In the genomic region with DNA sequence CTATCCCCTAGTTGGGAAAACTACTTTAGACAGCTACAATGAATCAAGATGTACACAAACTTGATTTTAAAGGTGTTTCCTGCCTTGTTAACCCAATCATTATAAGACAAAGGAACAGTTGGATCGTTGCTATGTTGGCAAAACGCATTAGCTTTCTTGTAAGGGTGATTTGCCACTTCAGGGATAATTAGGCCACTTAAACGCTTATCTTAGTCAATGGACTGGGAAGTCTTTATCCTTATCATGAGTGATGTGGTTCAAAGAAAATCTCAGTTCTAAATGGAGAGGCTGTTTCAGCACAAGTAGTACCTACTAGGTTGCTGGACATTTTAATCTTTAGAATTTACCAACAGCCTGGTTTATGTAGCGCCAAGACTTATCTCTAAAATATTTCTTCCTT, we compare ENCODE assay signal across 19 cellular contexts.
"Had no signal": no experiment of that assay in that cellular context is flagged by ENCODE, and none has a peak within 500 bp of the region (broad histone marks: within the 10 kb centered on the region; RNA-seq: fewer than 3 reads in every experiment).

No MANE protein-coding gene starts in this region.

- ATAC-seq: activated CD8-positive, alpha-beta memory T cell treated with anti-CD3 and anti-CD28 coated beads, Interleukin-2, amount 10 ng/mL, durations not matched to agents 7 days and 5 days; activated T-helper 17 cell treated with anti-CD3 and anti-CD28 coated beads, Interleukin-2, amount 50 U/mL, for 72 hours; effector memory CD8-positive, alpha-beta T cell; naive thymus-derived CD4-positive, alpha-beta T cell; sciatic nerve; stimulated activated memory B cell treated with anti-CD40 and anti-IgM and Interleukin-4, amounts not matched to agents 10 μg/mL and 1 μg/mL and 100 μg/mL, for 72 hours had no signal

- H3K36me3 Mint-ChIP-seq: activated CD8-positive, alpha-beta memory T cell treated with anti-CD3 and anti-CD28 coated beads, Interleukin-2, amount 10 ng/mL, durations not matched to agents 7 days and 5 days; activated naive CD8-positive, alpha-beta T cell treated with anti-CD3 and anti-CD28 coated beads for 36 hours; brain; naive thymus-derived CD4-positive, alpha-beta T cell; stimulated activated memory B cell treated with anti-CD40 and anti-IgM and Interleukin-4, amounts not matched to agents 10 μg/mL and 1 μg/mL and 100 μg/mL, for 72 hours had no signal

- H3K27ac Mint-ChIP-seq: activated B cell treated with CpG ODN at 0.5 μM for 24 hours; activated CD4-positive, alpha-beta memory T cell treated with anti-CD3 and anti-CD28 coated beads, Interleukin-2, amount 10 ng/mL, durations not matched to agents 7 days and 5 days; activated CD8-positive, alpha-beta memory T cell treated with anti-CD3 and anti-CD28 coated beads, Interleukin-2, amount 10 ng/mL, durations not matched to agents 7 days and 5 days; activated naive CD8-positive, alpha-beta T cell treated with anti-CD3 and anti-CD28 coated beads for 36 hours; activated T-helper 17 cell treated with anti-CD3 and anti-CD28 coated beads, Interleukin-2, amount 50 U/mL, for 72 hours; brain; effector memory CD8-positive, alpha-beta T cell; naive thymus-derived CD4-positive, alpha-beta T cell; stimulated activated memory B cell treated with anti-CD40 and anti-IgM and Interleukin-4, amounts not matched to agents 10 μg/mL and 1 μg/mL and 100 μg/mL, for 72 hours had no signal

- DNase-seq: activated B cell treated with CpG ODN at 0.5 μM for 24 hours; activated CD4-positive, alpha-beta memory T cell treated with anti-CD3 and anti-CD28 coated beads, Interleukin-2, amount 10 ng/mL, durations not matched to agents 7 days and 5 days; activated CD4-positive, alpha-beta T cell treated with anti-CD3 and anti-CD28 coated beads for 4 hours; activated CD8-positive, alpha-beta memory T cell treated with anti-CD3 and anti-CD28 coated beads, Interleukin-2, amount 10 ng/mL, durations not matched to agents 7 days and 5 days; activated naive CD4-positive, alpha-beta T cell; activated naive CD8-positive, alpha-beta T cell treated with anti-CD3 and anti-CD28 coated beads for 36 hours; amygdala; caudate nucleus; effector memory CD8-positive, alpha-beta T cell; mesenchymal stem cell; naive thymus-derived CD4-positive, alpha-beta T cell; stimulated activated CD4-positive, alpha-beta T cell treated with anti-CD3 and anti-CD28 coated beads, Interleukin-4, amount 100 ng/mL, for 4 hours; upper lobe of left lung had no signal

- H3K27me3 Mint-ChIP-seq: activated CD8-positive, alpha-beta memory T cell treated with anti-CD3 and anti-CD28 coated beads, Interleukin-2, amount 10 ng/mL, durations not matched to agents 7 days and 5 days had no signal

- H3K9me3 Mint-ChIP-seq: activated CD4-positive, alpha-beta memory T cell treated with anti-CD3 and anti-CD28 coated beads, Interleukin-2, amount 10 ng/mL, durations not matched to agents 7 days and 5 days; activated T-helper 17 cell treated with anti-CD3 and anti-CD28 coated beads, Interleukin-2, amount 50 U/mL, for 72 hours; effector memory CD8-positive, alpha-beta T cell had no signal

- H3K4me1 Mint-ChIP-seq: activated B cell treated with CpG ODN at 0.5 μM for 24 hours; activated CD4-positive, alpha-beta memory T cell treated with anti-CD3 and anti-CD28 coated beads, Interleukin-2, amount 10 ng/mL, durations not matched to agents 7 days and 5 days; activated CD8-positive, alpha-beta memory T cell treated with anti-CD3 and anti-CD28 coated beads, Interleukin-2, amount 10 ng/mL, durations not matched to agents 7 days and 5 days; activated naive CD8-positive, alpha-beta T cell treated with anti-CD3 and anti-CD28 coated beads for 36 hours; activated T-helper 17 cell treated with anti-CD3 and anti-CD28 coated beads, Interleukin-2, amount 50 U/mL, for 72 hours; brain; naive thymus-derived CD4-positive, alpha-beta T cell; stimulated activated memory B cell treated with anti-CD40 and anti-IgM and Interleukin-4, amounts not matched to agents 10 μg/mL and 1 μg/mL and 100 μg/mL, for 72 hours had no signal

- H3K4me3 Mint-ChIP-seq: activated B cell treated with CpG ODN at 0.5 μM for 24 hours; activated CD4-positive, alpha-beta memory T cell treated with anti-CD3 and anti-CD28 coated beads, Interleukin-2, amount 10 ng/mL, durations not matched to agents 7 days and 5 days; activated CD8-positive, alpha-beta memory T cell treated with anti-CD3 and anti-CD28 coated beads, Interleukin-2, amount 10 ng/mL, durations not matched to agents 7 days and 5 days; activated naive CD8-positive, alpha-beta T cell treated with anti-CD3 and anti-CD28 coated beads for 36 hours; activated T-helper 17 cell treated with anti-CD3 and anti-CD28 coated beads, Interleukin-2, amount 50 U/mL, for 72 hours; brain; effector memory CD8-positive, alpha-beta T cell; naive thymus-derived CD4-positive, alpha-beta T cell; stimulated activated memory B cell treated with anti-CD40 and anti-IgM and Interleukin-4, amounts not matched to agents 10 μg/mL and 1 μg/mL and 100 μg/mL, for 72 hours had no signal

- H3K27ac ChIP-seq: hepatocyte, thoracic aorta, upper lobe of left lung had no signal
